27 cellular contexts compared by ENCODE assay signal in genomic region chr1:30404341-30404740, GRCh38.
DNase-seq lines count a peak whose midpoint lies in the region; ATAC-seq and TF ChIP-seq lines count a peak whose summit lies in the region.
"Had no signal": no experiment of that assay in that cellular context is flagged by ENCODE, and none has a peak within 500 bp of the region (broad histone marks: within the 10 kb centered on the region; RNA-seq: fewer than 3 reads in every experiment).

No MANE protein-coding gene starts in this region.

- H3K27ac ChIP-seq in RWPE2 (ENCODE audit: poor library complexity, severe bottlenecking) (no peak overlapping the region), upper lobe of right lung (no peak overlapping the region)
- H3K27ac ChIP-seq: A549, HL-60, PC-9, RWPE1 had no signal

- H3K27me3 ChIP-seq in RWPE2 (ENCODE audit: insufficient read depth, poor library complexity, severe bottlenecking) (no peaks in the 10 kb centered on the region), upper lobe of right lung (no peaks in the 10 kb centered on the region)

- no peak for TF ChIP-seq CTCF in RWPE2 (IDR thresholded peaks at IDR 0.05; ENCODE audit: poor library complexity, severe bottlenecking)
- TF ChIP-seq CTCF in nephron progenitor cell (IDR thresholded peaks at IDR 0.05) = no peak
- no peak for TF ChIP-seq CTCF in upper lobe of right lung (IDR thresholded peaks at IDR 0.05)
- no peak for TF ChIP-seq CTCF in GM10266 (IDR thresholded peaks at IDR 0.05; ENCODE audit: control insufficient read depth, insufficient read depth, low read depth, missing control alignments)

- H3K4me3 ChIP-seq in RWPE2 (ENCODE audit: severe bottlenecking) = no peak overlapping the region
- H3K4me3 ChIP-seq in upper lobe of right lung = no peak overlapping the region
- H3K4me3 ChIP-seq: A549, GM23338, K562, PC-9 had no signal

- CTCF ChIA-PET in activated naive CD4-positive, alpha-beta T cell treated with anti-CD3 and anti-CD28 coated beads for 36 hours (lab: Charles Lee) = no interaction called here

- DNase-seq in activated naive CD4-positive, alpha-beta T cell treated with anti-CD3 and anti-CD28 coated beads for 36 hours = peak; percentile 2
- DNase-seq in activated naive CD4-positive, alpha-beta T cell treated with anti-CD3 and anti-CD28 coated beads, Interleukin-2, amount 50 U/mL, for 16 hours = no peak
- peak; percentile 34 for DNase-seq in RWPE2 (ENCODE audit: low spot score)
- DNase-seq in nephron progenitor cell = no peak
- peak; percentile 46 for DNase-seq in upper lobe of right lung
- no peak for DNase-seq in GM10266 (ENCODE audit: extremely low spot score)
- DNase-seq in NCI-H1930 (lab: John Stamatoyannopoulos, UW) = no peak
- DNase-seq: CD4-positive, CD25-positive, alpha-beta regulatory T cell; COR-L47; DMS79; HCEC 1CT; MM.1S; NCI-H1048; NCI-H1417 treated with DMSO at 0.1 percent for 48 hours; NCI-H2029; NCI-H226; NCI-H510A treated with DMSO at 0.1 percent for 48 hours; NCI-H748 treated with DMSO at 0.1 percent for 48 hours; PC-9 had no signal

- ATAC-seq in RWPE2 (ENCODE audit: low read depth) = no peak
- no peak for ATAC-seq in upper lobe of right lung
- no peak for ATAC-seq in HG03097 (IDR thresholded peaks at IDR 0.05; ENCODE audit: low FRiP score, unreplicated experiment)
- ATAC-seq: A549, GM23338, HepG2, K562 had no signal

- H3K36me3 ChIP-seq in RWPE2 (ENCODE audit: low read depth) (no peaks in the 10 kb centered on the region), upper lobe of right lung (no peaks in the 10 kb centered on the region)

- H3K27ac Mint-ChIP-seq in activated naive CD4-positive, alpha-beta T cell treated with anti-CD3 and anti-CD28 coated beads for 36 hours = no peak overlapping the region
- peak overlapping the region; percentile 17 for H3K27ac Mint-ChIP-seq in nephron progenitor cell
- H3K27ac Mint-ChIP-seq: B cell; CD4-positive, CD25-positive, alpha-beta regulatory T cell; GM23338 had no signal

- H3K9me3 Mint-ChIP-seq in activated naive CD4-positive, alpha-beta T cell treated with anti-CD3 and anti-CD28 coated beads for 36 hours = no peaks in the 10 kb centered on the region
- no peaks in the 10 kb centered on the region for H3K9me3 Mint-ChIP-seq in nephron progenitor cell
- H3K9me3 Mint-ChIP-seq: GM23338 had no signal

- no peak overlapping the region for H3K4me3 Mint-ChIP-seq in activated naive CD4-positive, alpha-beta T cell treated with anti-CD3 and anti-CD28 coated beads for 36 hours
- no peak overlapping the region for H3K4me3 Mint-ChIP-seq in nephron progenitor cell
- H3K4me3 Mint-ChIP-seq: B cell; CD4-positive, CD25-positive, alpha-beta regulatory T cell; GM23338 had no signal

- intact Hi-C loops in activated naive CD4-positive, alpha-beta T cell treated with anti-CD3 and anti-CD28 coated beads for 36 hours (cut with micrococcal nuclease) = no loop called here
- intact Hi-C loops in upper lobe of right lung (cut with DNase I) = no loop called here

- H3K4me1 ChIP-seq in RWPE2 (ENCODE audit: insufficient read depth, poor library complexity, severe bottlenecking) (no peaks in the 10 kb centered on the region), upper lobe of right lung (no peaks in the 10 kb centered on the region)
- H3K4me1 ChIP-seq: A549 had no signal

- H3K9me3 ChIP-seq in RWPE2 (ENCODE audit: severe bottlenecking) (no peaks in the 10 kb centered on the region), upper lobe of right lung (no peaks in the 10 kb centered on the region)
- H3K9me3 ChIP-seq: A549 had no signal

- no peaks in the 10 kb centered on the region for H3K4me1 Mint-ChIP-seq in activated naive CD4-positive, alpha-beta T cell treated with anti-CD3 and anti-CD28 coated beads for 36 hours (ENCODE audit: low read depth)
- peaks cover 74% of the 10 kb centered on the region for H3K4me1 Mint-ChIP-seq in nephron progenitor cell
- H3K4me1 Mint-ChIP-seq: B cell; CD4-positive, CD25-positive, alpha-beta regulatory T cell had no signal

- H3K36me3 Mint-ChIP-seq in activated naive CD4-positive, alpha-beta T cell treated with anti-CD3 and anti-CD28 coated beads for 36 hours (ENCODE audit: low read depth) = no peaks in the 10 kb centered on the region
- no peaks in the 10 kb centered on the region for H3K36me3 Mint-ChIP-seq in nephron progenitor cell (ENCODE audit: low read depth)
- H3K36me3 Mint-ChIP-seq: CD4-positive, CD25-positive, alpha-beta regulatory T cell had no signal

- peaks cover 5% of the 10 kb centered on the region for H3K27me3 Mint-ChIP-seq in activated naive CD4-positive, alpha-beta T cell treated with anti-CD3 and anti-CD28 coated beads for 36 hours (ENCODE audit: low read depth)
- peaks cover 17% of the 10 kb centered on the region for H3K27me3 Mint-ChIP-seq in nephron progenitor cell (ENCODE audit: low read depth, poor library complexity)
- H3K27me3 Mint-ChIP-seq: CD4-positive, CD25-positive, alpha-beta regulatory T cell had no signal

Comparison
In these comparisons a context has a peak if more than half of its experiments do, and no peak if none do; other contexts are left out.
1. DNase-seq: peak in activated naive CD4-positive, alpha-beta T cell treated with anti-CD3 and anti-CD28 coated beads for 36 hours (single experiment), RWPE2 (single experiment) and upper lobe of right lung (single experiment); none in activated naive CD4-positive, alpha-beta T cell treated with anti-CD3 and anti-CD28 coated beads, Interleukin-2, amount 50 U/mL, for 16 hours (single experiment), nephron progenitor cell (single experiment), GM10266 (single experiment) and NCI-H1930 (0 of 2).